20 cellular contexts compared by ENCODE assay signal in genomic region chr6:35027807-35028206, GRCh38.
DNase-seq lines count a peak whose midpoint lies in the region; ATAC-seq, FAIRE-seq and TF ChIP-seq lines count a peak whose summit lies in the region.
"Had no signal": no experiment of that assay in that cellular context is flagged by ENCODE, and none has a peak within 500 bp of the region (broad histone marks: within the 10 kb centered on the region; RNA-seq: fewer than 3 reads in every experiment).

No MANE protein-coding gene starts in this region.

- H3K4me3 Mint-ChIP-seq in WTC11, result no peak overlapping the region
- H3K4me3 Mint-ChIP-seq: activated B cell treated with CpG ODN at 0.5 μM for 24 hours; activated CD4-positive, alpha-beta memory T cell treated with anti-CD3 and anti-CD28 coated beads, Interleukin-2, amount 10 ng/mL, durations not matched to agents 7 days and 5 days; activated T-cell treated with anti-CD3 and anti-CD28 coated beads, Interleukin-2, amount 50 U/mL, for 4 hours; immature natural killer cell had no signal

- in situ Hi-C loops in transverse colon (cut with MboI; ENCODE audit: low pct_ligation_motif_present in 1 of 4, low pct_unique_long_range_greater_than_20kb in 1 of 4, low sequenced_read_pairs in 3 of 4), result no loop called here

- H3K56ac ChIP-seq in H1 (replicated peaks; ENCODE audit: insufficient read length, low read depth, low read length), result no peak overlapping the region

- no peak overlapping the region for H3K18ac ChIP-seq in H1 (ENCODE audit: extremely low read depth, low read length)

- intact Hi-C loops in transverse colon (cut with DNase I; ENCODE audit: low total_unique reads), result no loop called here
- intact Hi-C loops in sciatic nerve (cut with DNase I), result no loop called here

- H3K9ac ChIP-seq in H1 (replicated peaks in 1 of 4; ENCODE audit: extremely low read depth in 1 of 4, low read depth in 3 of 4, low read length in 3 of 4), result no peak overlapping the region
- H3K9ac ChIP-seq: BLaER1 had no signal

- FAIRE-seq in H1 (lab: Jason Lieb, UNC), result no peak

- no peaks in the 10 kb centered on the region for H3K23me2 ChIP-seq in H1 (ENCODE audit: low read depth, low read length)

- no peak overlapping the region for H2BK120ac ChIP-seq in H1 (replicated peaks; ENCODE audit: low read depth, low read length)

- H3K4me2 ChIP-seq in H1 (ENCODE audit: insufficient read depth in 1 of 2, low read depth in 2 of 2, low read length in 2 of 2), result no peak overlapping the region
- H3K4me2 ChIP-seq: BLaER1 had no signal

- H3K27me3 Mint-ChIP-seq in WTC11 (ENCODE audit: low read depth), result no peaks in the 10 kb centered on the region
- H3K27me3 Mint-ChIP-seq: activated B cell treated with CpG ODN at 0.5 μM for 24 hours; activated CD4-positive, alpha-beta memory T cell treated with anti-CD3 and anti-CD28 coated beads, Interleukin-2, amount 10 ng/mL, durations not matched to agents 7 days and 5 days had no signal

- no peak overlapping the region for H2AK5ac ChIP-seq in H1 (ENCODE audit: low read depth, low read length)

- no peaks in the 10 kb centered on the region for H4K20me1 ChIP-seq in H1 (replicated peaks in 1 of 2; ENCODE audit: control insufficient read depth in 1 of 2, insufficient read depth in 2 of 2, low read length in 2 of 2)
- H4K20me1 ChIP-seq: BLaER1 had no signal

- H3K4me1 ChIP-seq in H1 (replicated peaks in 1 of 4; ENCODE audit: control insufficient read depth in 3 of 4, insufficient read depth in 4 of 4, low read length in 3 of 4) (peaks cover 4 to 32% (median 25%) of the 10 kb centered on the region in 4 experiments), muscle layer of duodenum (ENCODE audit: control insufficient read depth in 1 of 2, insufficient read depth in 2 of 2, low read length in 2 of 2) (peaks cover 37% of the 10 kb centered on the region in 2 donors), transverse colon (peaks cover 37 to 82% (median 56%) of the 10 kb centered on the region in 4 donors)

- POLR2A ChIA-PET in WTC11 (lab: Charles Lee), result no interaction called here
- POLR2A ChIA-PET in H1 (lab: Charles Lee; ENCODE audit: partially characterized antibody), result interaction anchor here (1.3 to 2.5 kb wide), 3 partner anchors 8 to 140 kb away, joined by 4 to 13 read pairs (median 11); partner anchors contain the start of gene TAF11

- no peaks in the 10 kb centered on the region for H3K27me3 ChIP-seq in H1 (replicated peaks in 1 of 4; ENCODE audit: control insufficient read depth in 3 of 4, extremely low read depth in 1 of 4, insufficient read depth in 3 of 4, low read length in 3 of 4)
- H3K27me3 ChIP-seq in muscle layer of duodenum (ENCODE audit: low read depth, low read length), result no peaks in the 10 kb centered on the region
- no peaks in the 10 kb centered on the region for H3K27me3 ChIP-seq in transverse colon
- H3K27me3 ChIP-seq: BLaER1, brain microvascular endothelial cell had no signal

- H3K27ac ChIP-seq in H1 (ENCODE audit: low read depth, low read length), result no peak overlapping the region
- H3K27ac ChIP-seq in muscle layer of duodenum (ENCODE audit: low read length), result peak overlapping the region; percentile 54
- peak overlapping the region; percentile 47 to 93 (median 85) for H3K27ac ChIP-seq in transverse colon
- H3K27ac ChIP-seq: BLaER1, brain microvascular endothelial cell had no signal

- TF ChIP-seq RAD21 in H1 (IDR thresholded peaks at IDR 0.05 in 1 of 2, conservative IDR thresholded peaks at IDR 0.05 in 1 of 2; ENCODE audit: low read depth in 2 of 2, low read length in 2 of 2), result no peak

- no peak overlapping the region for H3K23ac ChIP-seq in H1 (ENCODE audit: insufficient read length)

- H4K91ac ChIP-seq in H1 (replicated peaks; ENCODE audit: insufficient read length, low read length), result no peak overlapping the region

- no peak overlapping the region for H3K14ac ChIP-seq in H1 (ENCODE audit: insufficient read length)

- H3K9me3 Mint-ChIP-seq in WTC11, result no peaks in the 10 kb centered on the region
- H3K9me3 Mint-ChIP-seq: activated B cell treated with CpG ODN at 0.5 μM for 24 hours; activated CD4-positive, alpha-beta memory T cell treated with anti-CD3 and anti-CD28 coated beads, Interleukin-2, amount 10 ng/mL, durations not matched to agents 7 days and 5 days; activated naive CD4-positive, alpha-beta T cell treated with anti-CD3 and anti-CD28 coated beads, Interleukin-2, amount 50 U/mL, for 72 hours; activated T-cell treated with anti-CD3 and anti-CD28 coated beads, Interleukin-2, amount 50 U/mL, for 4 hours; immature natural killer cell had no signal

- CTCF ChIA-PET in WTC11 (lab: Charles Lee) (interaction anchor here (1.3 to 1.4 kb wide), 2 partner anchors 21 to 112 kb away, joined by 4 to 5 read pairs; no protein-coding TSS in a partner anchor), H1 (lab: Charles Lee; ENCODE audit: partially characterized antibody) (interaction anchor here (1.0 to 3.5 kb wide), 11 partner anchors 9 to 175 kb away, joined by 3 to 15 read pairs (median 4); no protein-coding TSS in a partner anchor)

- peaks cover 56% of the 10 kb centered on the region for H3K4me1 Mint-ChIP-seq in WTC11
- H3K4me1 Mint-ChIP-seq: activated CD4-positive, alpha-beta memory T cell treated with anti-CD3 and anti-CD28 coated beads, Interleukin-2, amount 10 ng/mL, durations not matched to agents 7 days and 5 days had no signal

- H2BK12ac ChIP-seq in H1 (ENCODE audit: low read depth, low read length), result peak overlapping the region; percentile 71; the same call in 1 of the 2 replicates

- peak overlapping the region; percentile 23 for H3K27ac Mint-ChIP-seq in WTC11
- H3K27ac Mint-ChIP-seq: activated B cell treated with CpG ODN at 0.5 μM for 24 hours; activated CD4-positive, alpha-beta memory T cell treated with anti-CD3 and anti-CD28 coated beads, Interleukin-2, amount 10 ng/mL, durations not matched to agents 7 days and 5 days; activated naive CD4-positive, alpha-beta T cell treated with anti-CD3 and anti-CD28 coated beads, Interleukin-2, amount 50 U/mL, for 72 hours; immature natural killer cell had no signal

- no peak overlapping the region for H2BK5ac ChIP-seq in H1 (ENCODE audit: low read depth, low read length)

- peaks cover 2% of the 10 kb centered on the region; the same call in 1 of the 2 replicates for H3K36me3 Mint-ChIP-seq in WTC11
- H3K36me3 Mint-ChIP-seq: activated naive CD4-positive, alpha-beta T cell treated with anti-CD3 and anti-CD28 coated beads, Interleukin-2, amount 50 U/mL, for 72 hours had no signal

- WGBS in H1 (ENCODE audit: extremely low coverage in 1 of 2, insufficient coverage in 1 of 2, insufficient read length in 1 of 2, insufficient replicate concordance in 2 of 2, low coverage in 1 of 2, low lambda C conversion rate in 2 of 2, missing lambda C conversion rate in 1 of 2), 2 experiments, result 96% methylated on average over 2 of the region's 2 CpGs; no CpG with 5 or more reads in 1 of the 2 experiments
- 89% methylated on average over 2 of the region's 2 CpGs; no CpG with 5 or more reads in 1 of the 2 donors for WGBS in transverse colon (ENCODE audit: low coverage in 1 of 2), 2 donors

- H3K79me2 ChIP-seq in H1 (ENCODE audit: control insufficient read depth in 1 of 2, insufficient read depth in 2 of 2, low read length in 2 of 2), result no peaks in the 10 kb centered on the region

- no peak for DNase-seq in WTC11 (ENCODE audit: low spot score)
- DNase-seq in H1 (ENCODE audit: low read depth in 1 of 2, low spot score in 2 of 2), result no peak
- DNase-seq in transverse colon, result no peak
- DNase-seq in sciatic nerve (ENCODE audit: low spot score), result no peak
- DNase-seq in NCI-H446 (lab: John Stamatoyannopoulos, UW), result no peak
- DNase-seq in DMS79 (lab: John Stamatoyannopoulos, UW), result no peak
- DNase-seq: activated B cell treated with CpG ODN at 0.5 μM for 24 hours; activated CD4-positive, alpha-beta memory T cell treated with anti-CD3 and anti-CD28 coated beads, Interleukin-2, amount 10 ng/mL, durations not matched to agents 7 days and 5 days; activated T-cell treated with anti-CD3 and anti-CD28 coated beads, Interleukin-2, amount 50 U/mL, for 4 hours; brain microvascular endothelial cell; GDM1; immature natural killer cell; KG1; midbrain; NCI-H524 treated with DMSO at 0.1 percent for 48 hours; stimulated activated naive CD4-positive, alpha-beta T cell; T-helper 2 cell had no signal

- TF ChIP-seq EP300 in H1 (IDR thresholded peaks at IDR 0.05; ENCODE audit: borderline replicate concordance in 1 of 2, low read depth in 2 of 2, low read length in 2 of 2) (no peak), transverse colon (IDR thresholded peaks at IDR 0.05; ENCODE audit: low read depth) (no peak)

- no peak overlapping the region for H2BK20ac ChIP-seq in H1 (ENCODE audit: low read length)

- no peaks in the 10 kb centered on the region for H3K79me1 ChIP-seq in H1 (ENCODE audit: low read depth, low read length)

- H4K5ac ChIP-seq in H1 (ENCODE audit: insufficient read length, low read depth, low read length), result no peak overlapping the region

- H3K36me3 ChIP-seq in H1 (ENCODE audit: control insufficient read depth in 2 of 4, insufficient read depth in 4 of 4, low read length in 3 of 4) (no peaks in the 10 kb centered on the region), muscle layer of duodenum (ENCODE audit: control insufficient read depth in 1 of 2, insufficient read depth in 2 of 2, low read length in 2 of 2) (no peaks in the 10 kb centered on the region), transverse colon (no peaks in the 10 kb centered on the region)
- H3K36me3 ChIP-seq: brain microvascular endothelial cell had no signal

- no peak overlapping the region for H4K8ac ChIP-seq in H1 (ENCODE audit: extremely low read depth, insufficient read depth, low read length)

- no peaks in the 10 kb centered on the region for H3K9me3 ChIP-seq in H1 (ENCODE audit: insufficient read depth in 2 of 2, low read depth in 1 of 2, low read length in 1 of 2)
- no peaks in the 10 kb centered on the region for H3K9me3 ChIP-seq in muscle layer of duodenum (ENCODE audit: control insufficient read depth in 1 of 2, low read length in 2 of 2)
- no peaks in the 10 kb centered on the region for H3K9me3 ChIP-seq in transverse colon
- H3K9me3 ChIP-seq: BLaER1 had no signal

- TF ChIP-seq CTCF in WTC11 (IDR thresholded peaks at IDR 0.05) (no peak), H1 (IDR thresholded peaks at IDR 0.05; ENCODE audit: control extremely low read depth in 1 of 3, insufficient read depth in 1 of 3, low read depth in 1 of 3, low read length in 3 of 3) (no peak), transverse colon (IDR thresholded peaks at IDR 0.05) (no peak)

- no peak overlapping the region for H3K4ac ChIP-seq in H1 (replicated peaks; ENCODE audit: insufficient read length, low read depth, low read length)

- no peak for TF ChIP-seq POLR2A in H1 (IDR thresholded peaks at IDR 0.05; ENCODE audit: control extremely low read depth in 1 of 2, low read depth in 2 of 2, low read length in 2 of 2)
- TF ChIP-seq POLR2A in transverse colon (IDR thresholded peaks at IDR 0.05), result no peak

- no peak overlapping the region for H2AFZ ChIP-seq in H1 (ENCODE audit: low read length)

- H3K4me3 ChIP-seq in H1 (ENCODE audit: extremely low read depth in 1 of 4, insufficient read depth in 2 of 4, low read depth in 3 of 4, low read length in 4 of 4), result no peak overlapping the region
- H3K4me3 ChIP-seq in muscle layer of duodenum (ENCODE audit: low read depth in 1 of 2, low read length in 2 of 2), result no peak overlapping the region
- H3K4me3 ChIP-seq in transverse colon, result no peak overlapping the region
- H3K4me3 ChIP-seq: BLaER1 had no signal

- H2BK15ac ChIP-seq in H1 (ENCODE audit: low read length), result no peak overlapping the region; the same call in 1 of the 2 replicates

- ATAC-seq in WTC11, result no peak
- no peak for ATAC-seq in sciatic nerve
- ATAC-seq: activated naive CD4-positive, alpha-beta T cell treated with anti-CD3 and anti-CD28 coated beads, Interleukin-2, amount 50 U/mL, for 72 hours; activated T-cell treated with anti-CD3 and anti-CD28 coated beads, Interleukin-2, amount 50 U/mL, for 4 hours had no signal
